ENCODE assay signal across 38 cellular contexts in genomic region chr18:61290616-61291015, GRCh38. TPM values are rescaled to one million over a fixed set of nuclear protein-coding genes. Genes with fewer than 3 reads are reported as not detected.
DNase-seq lines count a peak whose midpoint lies in the region; ATAC-seq and TF ChIP-seq lines count a peak whose summit lies in the region.
"Had no signal": no experiment of that assay in that cellular context is flagged by ENCODE, and none has a peak within 500 bp of the region (broad histone marks: within the 10 kb centered on the region; RNA-seq: fewer than 3 reads in every experiment).

No MANE protein-coding gene starts in this region.

- no CpG with 5 or more reads among the region's 5 CpGs for WGBS in mesendoderm (ENCODE audit: extremely low coverage, insufficient coverage, low lambda C conversion rate)
- no CpG with 5 or more reads among the region's 5 CpGs for WGBS in trophoblast cell (ENCODE audit: extremely low coverage, insufficient coverage, insufficient read length)

- no peak overlapping the region for H4K12ac ChIP-seq in trophoblast cell (ENCODE audit: low read depth, low read length)

- H2BK15ac ChIP-seq in mesendoderm (replicated peaks; ENCODE audit: low read depth), result no peak overlapping the region

- H3K4ac ChIP-seq in mesendoderm (ENCODE audit: low read depth, low read length), result no peak overlapping the region
- no peak overlapping the region for H3K4ac ChIP-seq in trophoblast cell (ENCODE audit: low read depth, low read length)

- H3K23ac ChIP-seq in mesendoderm (ENCODE audit: low read length) (no peak overlapping the region), trophoblast cell (ENCODE audit: low read length) (no peak overlapping the region)

- H3K4me3 ChIP-seq in mesendoderm (ENCODE audit: low read length) (no peak overlapping the region), trophoblast cell (ENCODE audit: low read depth, low read length) (no peak overlapping the region)
- H3K4me3 ChIP-seq: A549; BLaER1; BLaER1 treated with 17β-estradiol and CSF1 and Interleukin-3, amounts not matched to agents 10 nM and 100 nM had no signal

- no peak overlapping the region for H4K8ac ChIP-seq in mesendoderm (ENCODE audit: low read depth, low read length)
- no peak overlapping the region for H4K8ac ChIP-seq in trophoblast cell (ENCODE audit: low read depth, low read length)

- H2BK12ac ChIP-seq in trophoblast cell (ENCODE audit: low read length), result no peak overlapping the region

- H3K9me3 ChIP-seq in trophoblast cell (ENCODE audit: insufficient read depth, low read depth, low read length), result no peaks in the 10 kb centered on the region
- H3K9me3 ChIP-seq: A549; BE2C; BLaER1; BLaER1 treated with 17β-estradiol and CSF1 and Interleukin-3, amounts not matched to agents 10 nM and 100 nM; Caco-2 had no signal

- no peak overlapping the region for H3K14ac ChIP-seq in trophoblast cell (ENCODE audit: low read length)

- no peak overlapping the region for H3K27ac Mint-ChIP-seq in WTC11
- H3K27ac Mint-ChIP-seq in activated T-helper 17 cell treated with anti-CD3 and anti-CD28 coated beads, Interleukin-2, amount 50 U/mL, for 72 hours, result no peak overlapping the region
- H3K27ac Mint-ChIP-seq: B cell; CD14-positive monocyte; CD4-positive, alpha-beta memory T cell; CD4-positive, alpha-beta T cell; CD4-positive, CD25-positive, alpha-beta regulatory T cell; CD8-positive, alpha-beta memory T cell; CD8-positive, alpha-beta T cell had no signal

- no peak overlapping the region for H2AFZ ChIP-seq in trophoblast cell (ENCODE audit: insufficient read depth, low read length, poor library complexity)

- H3K79me2 ChIP-seq in mesendoderm (ENCODE audit: control insufficient read depth, insufficient read depth, low read length) (no peaks in the 10 kb centered on the region), trophoblast cell (ENCODE audit: control insufficient read depth, insufficient read depth, low read length, poor library complexity) (no peaks in the 10 kb centered on the region)

- DNase-seq in ELF-1 (ENCODE audit: low read depth, low spot score) (peak; percentile 14), WTC11 (ENCODE audit: low spot score) (no peak), mesendoderm (peak; percentile 15), trophoblast cell (peak; percentile 82 to 86), NCI-H1105 (lab: John Stamatoyannopoulos, UW) (no peak), OCI-M2 (lab: John Stamatoyannopoulos, UW; ENCODE audit: unreplicated experiment) (no peak)
- DNase-seq: 8988T; ACHN; AML-193; BE2C; C1 segment of cervical spinal cord; Caco-2; Calu3; CD4-positive, alpha-beta memory T cell; CD4-positive, alpha-beta T cell; CD4-positive, CD25-positive, alpha-beta regulatory T cell; CD8-positive, alpha-beta memory T cell; CD8-positive, alpha-beta T cell; COR-L47; DMS 273 treated with DMSO at 0.1 percent for 48 hours; DMS153; DMS53; DMS79; DMS79 treated with DMSO at 0.1 percent for 48 hours; DND-41; EL had no signal

- H3K9ac ChIP-seq in mesendoderm (ENCODE audit: low read length), result no peak overlapping the region
- no peak overlapping the region for H3K9ac ChIP-seq in trophoblast cell (ENCODE audit: low read length)
- H3K9ac ChIP-seq: BLaER1; BLaER1 treated with 17β-estradiol and CSF1 and Interleukin-3, amounts not matched to agents 10 nM and 100 nM had no signal

- H3K4me1 ChIP-seq in mesendoderm (ENCODE audit: control insufficient read depth, low read depth, low read length) (no peaks in the 10 kb centered on the region), trophoblast cell (ENCODE audit: control insufficient read depth in 1 of 2, insufficient read depth in 2 of 2, low read length in 2 of 2) (peaks cover 0 to 3% of the 10 kb centered on the region in 2 experiments)
- H3K4me1 ChIP-seq: A549, BE2C, BLaER1, Caco-2 had no signal

- CTCF ChIA-PET in WTC11 (lab: Charles Lee), result no interaction called here

- no peaks in the 10 kb centered on the region for H3K79me1 ChIP-seq in mesendoderm (ENCODE audit: low read length)
- H3K79me1 ChIP-seq in trophoblast cell (ENCODE audit: low read length), result peaks cover 2% of the 10 kb centered on the region

- no peak overlapping the region for H2BK120ac ChIP-seq in mesendoderm (ENCODE audit: low read depth, low read length)
- H2BK120ac ChIP-seq in trophoblast cell (ENCODE audit: insufficient read depth, low read length, poor library complexity), result no peak overlapping the region

- no peak overlapping the region for H4K91ac ChIP-seq in trophoblast cell (ENCODE audit: low read depth, low read length)

- H3K4me3 Mint-ChIP-seq in WTC11, result no peak overlapping the region
- no peak overlapping the region for H3K4me3 Mint-ChIP-seq in activated T-helper 17 cell treated with anti-CD3 and anti-CD28 coated beads, Interleukin-2, amount 50 U/mL, for 72 hours
- H3K4me3 Mint-ChIP-seq: B cell; CD14-positive monocyte; CD4-positive, alpha-beta memory T cell; CD4-positive, alpha-beta T cell; CD4-positive, CD25-positive, alpha-beta regulatory T cell; CD8-positive, alpha-beta memory T cell; CD8-positive, alpha-beta T cell had no signal

- H3K4me1 Mint-ChIP-seq in WTC11, result peaks cover 16% of the 10 kb centered on the region
- H3K4me1 Mint-ChIP-seq in activated T-helper 17 cell treated with anti-CD3 and anti-CD28 coated beads, Interleukin-2, amount 50 U/mL, for 72 hours, result no peaks in the 10 kb centered on the region
- H3K4me1 Mint-ChIP-seq: B cell; CD14-positive monocyte; CD4-positive, alpha-beta memory T cell; CD4-positive, CD25-positive, alpha-beta regulatory T cell; CD8-positive, alpha-beta memory T cell had no signal

- no peak for TF ChIP-seq CTCF in WTC11 (IDR thresholded peaks at IDR 0.05)

- H2BK5ac ChIP-seq in mesendoderm (ENCODE audit: low read length), result no peak overlapping the region
- no peak overlapping the region for H2BK5ac ChIP-seq in trophoblast cell (ENCODE audit: low read depth, low read length, poor library complexity)

- H3K27ac ChIP-seq in mesendoderm (ENCODE audit: low read depth, low read length) (no peak overlapping the region), trophoblast cell (ENCODE audit: low read depth, low read length) (no peak overlapping the region)
- H3K27ac ChIP-seq: 22Rv1; A549; BLaER1; BLaER1 treated with 17β-estradiol and CSF1 and Interleukin-3, amounts not matched to agents 10 nM and 100 nM; C4-2B had no signal

- no peaks in the 10 kb centered on the region for H3K27me3 Mint-ChIP-seq in WTC11 (ENCODE audit: low read depth)
- H3K27me3 Mint-ChIP-seq in activated T-helper 17 cell treated with anti-CD3 and anti-CD28 coated beads, Interleukin-2, amount 50 U/mL, for 72 hours, result no peaks in the 10 kb centered on the region
- H3K27me3 Mint-ChIP-seq: B cell; CD4-positive, alpha-beta memory T cell; CD4-positive, alpha-beta T cell; CD4-positive, CD25-positive, alpha-beta regulatory T cell; CD8-positive, alpha-beta memory T cell had no signal

- H3K9me3 Mint-ChIP-seq in WTC11, result no peaks in the 10 kb centered on the region
- peaks cover 3% of the 10 kb centered on the region for H3K9me3 Mint-ChIP-seq in activated T-helper 17 cell treated with anti-CD3 and anti-CD28 coated beads, Interleukin-2, amount 50 U/mL, for 72 hours
- H3K9me3 Mint-ChIP-seq: CD14-positive monocyte; CD4-positive, alpha-beta T cell; CD4-positive, CD25-positive, alpha-beta regulatory T cell; CD8-positive, alpha-beta T cell had no signal

- H3K36me3 ChIP-seq in mesendoderm (ENCODE audit: control insufficient read depth, insufficient read depth, low read length) (no peaks in the 10 kb centered on the region), trophoblast cell (ENCODE audit: control insufficient read depth in 1 of 2, insufficient read depth in 2 of 2, low read length in 2 of 2) (no peaks in the 10 kb centered on the region)
- H3K36me3 ChIP-seq: BE2C; BLaER1; BLaER1 treated with 17β-estradiol and CSF1 and Interleukin-3, amounts not matched to agents 10 nM and 100 nM had no signal

- ATAC-seq in WTC11 (peak; percentile 36), HG02852 (IDR thresholded peaks at IDR 0.05; ENCODE audit: unreplicated experiment) (no peak)
- no peak for ATAC-seq in activated T-helper 17 cell treated with anti-CD3 and anti-CD28 coated beads, Interleukin-2, amount 50 U/mL, for 72 hours (replicated peaks)
- ATAC-seq: A549; CD8-positive, alpha-beta T cell had no signal

- H3K18ac ChIP-seq in mesendoderm (ENCODE audit: low read length) (no peak overlapping the region), trophoblast cell (ENCODE audit: low read length) (no peak overlapping the region)

- H4K5ac ChIP-seq in mesendoderm (ENCODE audit: low read length), result no peak overlapping the region

- H2AK5ac ChIP-seq in mesendoderm (ENCODE audit: low read length) (no peak overlapping the region), trophoblast cell (ENCODE audit: low read length) (no peak overlapping the region)

- POLR2A ChIA-PET in WTC11 (lab: Charles Lee), result no interaction called here

- H3K4me2 ChIP-seq in mesendoderm (ENCODE audit: low read length), result no peak overlapping the region
- H3K4me2 ChIP-seq in trophoblast cell (ENCODE audit: low read length), result no peak overlapping the region
- H3K4me2 ChIP-seq: A549; BLaER1; BLaER1 treated with 17β-estradiol and CSF1 and Interleukin-3, amounts not matched to agents 10 nM and 100 nM had no signal

- no peaks in the 10 kb centered on the region for H3K36me3 Mint-ChIP-seq in WTC11
- H3K36me3 Mint-ChIP-seq in activated T-helper 17 cell treated with anti-CD3 and anti-CD28 coated beads, Interleukin-2, amount 50 U/mL, for 72 hours (ENCODE audit: low read depth), result no peaks in the 10 kb centered on the region
- H3K36me3 Mint-ChIP-seq: CD14-positive monocyte; CD4-positive, alpha-beta memory T cell; CD4-positive, CD25-positive, alpha-beta regulatory T cell; CD8-positive, alpha-beta memory T cell; CD8-positive, alpha-beta T cell had no signal

- H3K27me3 ChIP-seq in mesendoderm (ENCODE audit: insufficient read depth, low read length, poor library complexity) (no peaks in the 10 kb centered on the region), trophoblast cell (ENCODE audit: insufficient read depth, low read length) (no peaks in the 10 kb centered on the region)
- H3K27me3 ChIP-seq: BE2C; BLaER1; BLaER1 treated with 17β-estradiol and CSF1 and Interleukin-3, amounts not matched to agents 10 nM and 100 nM had no signal

- no peak overlapping the region for H3K56ac ChIP-seq in mesendoderm (ENCODE audit: low read length)

TF ChIP-seq in WTC11, 78 proteins besides CTCF, POLR2A, EP300 and RAD21 (continues in another document):
- no peak for TF ChIP-seq ELF4 (CRISPR knock-in tag; IDR thresholded peaks at IDR 0.05; ENCODE audit: low read depth)

RNA-seq across cellular contexts. Expression of gene CDH20, which starts 42.6 kb away (rescaled TPM):
- 0.16 to 0.39 TPM (median 0.16 TPM) in 3 replicates for total RNA-seq in WTC11 (2021)
- polyA plus RNA-seq in mesendoderm (2013, experiment 1 of 2), result 0.15 TPM
- polyA plus RNA-seq in mesendoderm (2013, experiment 2 of 2), result 0.18 TPM
- 1.7 and 2.0 TPM in 2 replicates for polyA plus RNA-seq in trophoblast cell (2013)
- total RNA-seq in activated T-helper 17 cell treated with anti-CD3 and anti-CD28 coated beads, Interleukin-2, amount 50 U/mL, for 72 hours, result under 1 TPM in 1 of 2 donors, not detected in 1; 0.40 TPM
- total RNA-seq: A172; B cell; Caco-2; Calu3; CD4-positive, alpha-beta memory T cell; Daoy had no signal
- polyA plus RNA-seq: A549; AG04450; CD14-positive monocyte; CD4-positive, alpha-beta memory T cell; CD8-positive, alpha-beta memory T cell had no signal

Comparison
In these comparisons a context has a peak if more than half of its experiments do, and no peak if none do; other contexts are left out.
1. DNase-seq: peak in ELF-1 (single experiment), mesendoderm (single experiment) and trophoblast cell (2 of 2); none in WTC11 (single experiment), NCI-H1105 (single experiment) and OCI-M2 (single experiment).